ENCODE assay signal across 8 cellular contexts in the genomic region with DNA sequence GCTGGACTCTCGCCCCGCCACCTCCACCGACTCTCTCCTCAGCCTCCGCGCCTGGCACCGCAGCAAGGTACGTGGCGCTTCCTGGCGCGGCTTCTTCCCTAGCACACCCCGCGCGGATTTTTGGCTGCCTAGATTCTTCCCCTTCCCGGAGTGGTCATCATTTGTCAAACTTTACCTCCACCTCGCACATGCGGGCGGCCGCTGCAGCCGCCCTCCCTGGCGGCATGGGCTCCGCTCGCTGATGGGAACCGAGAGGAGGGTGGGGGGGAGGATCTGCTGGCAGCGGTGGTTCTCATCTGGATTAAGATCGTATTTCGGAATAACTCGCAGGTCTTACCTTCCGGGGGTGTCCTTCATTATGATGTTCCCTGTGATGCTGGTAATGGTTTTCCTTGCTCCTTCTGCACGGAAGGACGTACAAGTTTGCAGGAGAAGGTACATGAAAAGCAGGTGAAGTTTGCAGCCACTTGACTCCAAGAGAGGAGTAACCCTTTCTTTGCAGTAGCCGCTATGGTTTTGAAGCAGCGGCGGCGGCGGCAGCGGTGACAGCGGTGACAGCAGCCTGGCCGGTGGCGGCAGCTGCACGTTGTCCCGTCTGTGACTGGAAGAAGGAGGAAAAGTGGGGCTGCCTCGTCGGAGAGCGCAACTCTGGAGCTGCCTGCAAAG.
DNase-seq lines count a peak whose midpoint lies in the region; ATAC-seq lines count a peak whose summit lies in the region.

No MANE protein-coding gene starts in this region.

- peak overlapping the region; percentile 47 to 71 for H3K4me3 ChIP-seq in muscle layer of duodenum (ENCODE audit: low read depth in 1 of 2, low read length in 2 of 2)

- H3K4me1 Mint-ChIP-seq in dendritic cell treated with granulocyte-macrophage colony-stimulating factor and Interleukin-4, amounts not matched to agents 40 ng/mL and 50 ng/mL, for 4 days (ENCODE audit: low read depth), result peaks cover 14% of the 10 kb centered on the region

- no peak overlapping the region for H3K27ac Mint-ChIP-seq in dendritic cell treated with granulocyte-macrophage colony-stimulating factor and Interleukin-4, amounts not matched to agents 40 ng/mL and 50 ng/mL, for 4 days

- ATAC-seq in GM19351 (IDR thresholded peaks at IDR 0.05; ENCODE audit: unreplicated experiment), result peak; percentile 8
- no peak for ATAC-seq in GM19455 (IDR thresholded peaks at IDR 0.05; ENCODE audit: unreplicated experiment)
- no peak for ATAC-seq in left lobe of liver

- peak; percentile 26 for DNase-seq in Ammon's horn (ENCODE audit: low spot score)
- peak; percentile 36 for DNase-seq in NCI-H146 (lab: John Stamatoyannopoulos, UW)
- no peak for DNase-seq in left lobe of liver (ENCODE audit: low spot score)
- no peak for DNase-seq in NCI-H128 (lab: John Stamatoyannopoulos, UW; ENCODE audit: unreplicated experiment)

- H3K27me3 ChIP-seq in muscle layer of duodenum (ENCODE audit: low read depth, low read length), result peaks cover 15% of the 10 kb centered on the region

- H3K36me3 Mint-ChIP-seq in dendritic cell treated with granulocyte-macrophage colony-stimulating factor and Interleukin-4, amounts not matched to agents 40 ng/mL and 50 ng/mL, for 4 days (ENCODE audit: low read depth), result no peaks in the 10 kb centered on the region

- no peaks in the 10 kb centered on the region for H3K36me3 ChIP-seq in muscle layer of duodenum (ENCODE audit: control insufficient read depth in 1 of 2, insufficient read depth in 2 of 2, low read length in 2 of 2)

- H3K9me3 ChIP-seq in muscle layer of duodenum (ENCODE audit: control insufficient read depth in 1 of 2, low read length in 2 of 2), result no peaks in the 10 kb centered on the region

- peak overlapping the region; percentile 68 for H3K4me3 Mint-ChIP-seq in dendritic cell treated with granulocyte-macrophage colony-stimulating factor and Interleukin-4, amounts not matched to agents 40 ng/mL and 50 ng/mL, for 4 days

- peaks cover 47% of the 10 kb centered on the region for H3K27me3 Mint-ChIP-seq in dendritic cell treated with granulocyte-macrophage colony-stimulating factor and Interleukin-4, amounts not matched to agents 40 ng/mL and 50 ng/mL, for 4 days

- H3K9me3 Mint-ChIP-seq in dendritic cell treated with granulocyte-macrophage colony-stimulating factor and Interleukin-4, amounts not matched to agents 40 ng/mL and 50 ng/mL, for 4 days, result no peaks in the 10 kb centered on the region

- H3K4me1 ChIP-seq in muscle layer of duodenum (ENCODE audit: control insufficient read depth in 1 of 2, insufficient read depth in 2 of 2, low read length in 2 of 2), result peaks cover 0 to 17% of the 10 kb centered on the region in 2 donors

- intact Hi-C loops in dendritic cell treated with granulocyte-macrophage colony-stimulating factor and Interleukin-4, amounts not matched to agents 40 ng/mL and 50 ng/mL, for 4 days (cut with micrococcal nuclease), result no loop called here

- no peak overlapping the region for H3K27ac ChIP-seq in muscle layer of duodenum (ENCODE audit: low read length)

Comparison
In these comparisons a context has a peak if more than half of its experiments do, and no peak if none do; other contexts are left out.
1. DNase-seq: peak in Ammon's horn (single experiment) and NCI-H146 (single experiment); none in left lobe of liver (single experiment) and NCI-H128 (single experiment).